Comparison of ENCODE assay signal across 16 cellular contexts in genomic region chr14:99324291-99324690, GRCh38. TPM values are rescaled to one million over a fixed set of nuclear protein-coding genes. Genes with fewer than 3 reads are reported as not detected.
DNase-seq lines count a peak whose midpoint lies in the region; ATAC-seq and TF ChIP-seq lines count a peak whose summit lies in the region.
"Had no signal": no experiment of that assay in that cellular context is flagged by ENCODE, and none has a peak within 500 bp of the region (broad histone marks: within the 10 kb centered on the region; RNA-seq: fewer than 3 reads in every experiment).

No MANE protein-coding gene starts in this region.

- peak overlapping the region; percentile 1 for H3K18ac ChIP-seq in neuronal stem cell (ENCODE audit: low read length)

- intact Hi-C loops in heart right ventricle (cut with DNase I), result loop anchor here in 4 of 10 donors (10.0 kb wide), 1 partner anchor 91 kb away; no protein-coding TSS in a partner anchor

- no peak overlapping the region for H4K8ac ChIP-seq in neuronal stem cell (ENCODE audit: low read depth, low read length)

- H3K23ac ChIP-seq in neuronal stem cell (ENCODE audit: low read depth, low read length, poor library complexity), result no peak overlapping the region

- no peak overlapping the region for H4K91ac ChIP-seq in neuronal stem cell (ENCODE audit: low read depth, low read length, poor library complexity)

- H3K9me3 ChIP-seq in right atrium auricular region, result no peaks in the 10 kb centered on the region
- H3K9me3 ChIP-seq in heart right ventricle, result no peaks in the 10 kb centered on the region
- no peaks in the 10 kb centered on the region for H3K9me3 ChIP-seq in neuronal stem cell (replicated peaks in 1 of 2; ENCODE audit: control insufficient read depth in 2 of 2, insufficient read depth in 1 of 2, low read depth in 1 of 2, low read length in 2 of 2)
- H3K9me3 ChIP-seq: BE2C, Caco-2, HAP-1 had no signal

- in situ Hi-C loops in ACHN (cut with HindIII; ENCODE audit: low pct_ligation_motif_present, low pct_unique_long_range_greater_than_20kb, low sequenced_read_pairs), result no loop called here

- no peak overlapping the region for H3K14ac ChIP-seq in neuronal stem cell (ENCODE audit: low read length)

- H3K4me2 ChIP-seq in neuronal stem cell (ENCODE audit: insufficient read depth, low read length, poor library complexity, severe bottlenecking), result no peak overlapping the region

- H3K9ac ChIP-seq in neuronal stem cell (ENCODE audit: low read depth, low read length, poor library complexity), result no peak overlapping the region

- no peaks in the 10 kb centered on the region for H3K36me3 ChIP-seq in right atrium auricular region
- H3K36me3 ChIP-seq in heart right ventricle, result no peaks in the 10 kb centered on the region
- no peaks in the 10 kb centered on the region for H3K36me3 ChIP-seq in neuronal stem cell (replicated peaks in 1 of 2; ENCODE audit: control insufficient read depth in 2 of 2, insufficient read depth in 2 of 2, low read length in 2 of 2)
- H3K36me3 ChIP-seq: BE2C, HAP-1 had no signal

- H2BK12ac ChIP-seq in neuronal stem cell (ENCODE audit: low read length), result no peak overlapping the region

- WGBS in heart right ventricle, 2 donors, result 80 to 82% methylated on average over 8 of the region's 8 CpGs
- WGBS in neuronal stem cell (ENCODE audit: extremely low coverage in 2 of 2, insufficient read length in 2 of 2, insufficient replicate concordance in 1 of 2), 2 donors, result no CpG with 5 or more reads among the region's 8 CpGs

- no peak overlapping the region for H2BK5ac ChIP-seq in neuronal stem cell (ENCODE audit: low read length)

- DNase-seq in right atrium auricular region (ENCODE audit: low spot score) (peak; percentile 47), heart right ventricle (no peak), iPS-NIHi11 (ENCODE audit: low spot score) (peak; percentile 10), neuronal stem cell (ENCODE audit: low spot score) (no peak), ACHN (no peak), T1000 (lab: John Stamatoyannopoulos, UW) (no peak)
- DNase-seq in activated CD4-positive, alpha-beta T cell treated with anti-CD3 and anti-CD28 coated beads, Interleukin-2, amount 50 U/mL, for 48 hours, result no peak
- DNase-seq: BE2C; Caco-2; CD8-positive, alpha-beta memory T cell; DND-41; GDM1; GOT3 had no signal

- TF ChIP-seq CTCF in right atrium auricular region (IDR thresholded peaks at IDR 0.05) (no peak), heart right ventricle (IDR thresholded peaks at IDR 0.05) (no peak)

- no peak overlapping the region for H2AK5ac ChIP-seq in neuronal stem cell (ENCODE audit: low read depth, low read length)

- H3K27ac ChIP-seq in right atrium auricular region (no peak overlapping the region), heart right ventricle (no peak overlapping the region), neuronal stem cell (replicated peaks; ENCODE audit: low read length) (no peak overlapping the region)
- H3K27ac ChIP-seq: C4-2B had no signal

- peak overlapping the region; percentile 74 for H2BK15ac ChIP-seq in neuronal stem cell (ENCODE audit: low read length)

- no peaks in the 10 kb centered on the region for H3K4me1 ChIP-seq in right atrium auricular region
- no peaks in the 10 kb centered on the region for H3K4me1 ChIP-seq in heart right ventricle
- peaks cover 0 to 9% of the 10 kb centered on the region in 2 donors for H3K4me1 ChIP-seq in neuronal stem cell (ENCODE audit: control insufficient read depth in 2 of 2, insufficient read depth in 1 of 2, low read depth in 1 of 2, low read length in 2 of 2)
- H3K4me1 ChIP-seq: BE2C, HAP-1 had no signal

- H2AFZ ChIP-seq in neuronal stem cell (ENCODE audit: low read length), result no peak overlapping the region

- H2BK120ac ChIP-seq in neuronal stem cell (ENCODE audit: low read depth, low read length), result no peak overlapping the region

- H3K27me3 ChIP-seq in right atrium auricular region, result no peaks in the 10 kb centered on the region
- peaks cover 0 to 62% (median 22%) of the 10 kb centered on the region in 7 donors for H3K27me3 ChIP-seq in heart right ventricle
- peaks cover 0 to 3% (median 0%) of the 10 kb centered on the region in 3 experiments for H3K27me3 ChIP-seq in neuronal stem cell (ENCODE audit: control insufficient read depth in 3 of 3, insufficient read depth in 3 of 3, low read depth in 1 of 3, low read length in 3 of 3)

- ATAC-seq in heart right ventricle, result no peak

- H3K79me1 ChIP-seq in neuronal stem cell (ENCODE audit: low read depth, low read length), result no peaks in the 10 kb centered on the region

- H3K4me3 ChIP-seq in right atrium auricular region (no peak overlapping the region), heart right ventricle (no peak overlapping the region), neuronal stem cell (ENCODE audit: low read length in 2 of 2) (no peak overlapping the region)
- H3K4me3 ChIP-seq: HAP-1 had no signal

- H3K4ac ChIP-seq in neuronal stem cell (ENCODE audit: low read length), result no peak overlapping the region

RNA-seq across cellular contexts. Expression of gene BCL11B, which starts 52.3 kb away (rescaled TPM):
- total RNA-seq in right atrium auricular region, result under 1 TPM; 0.19 to 0.43 TPM
- 1 to 10 TPM in 1 of 10 donors, under 1 TPM in 8, not detected in 1; 0.05 to 1.9 (median 0.13) TPM for total RNA-seq in heart right ventricle
- polyA plus RNA-seq in heart right ventricle, result under 1 TPM in 1 of 2 donors, not detected in 1; 0.03 TPM
- 0.77 TPM for polyA plus RNA-seq in neuronal stem cell (2013, experiment 1 of 2)
- polyA plus RNA-seq in neuronal stem cell (2013, experiment 2 of 2), result 0.90 TPM
- polyA plus RNA-seq: AG04450 had no signal

Comparison
In these comparisons a context has a peak if more than half of its experiments do, and no peak if none do; other contexts are left out.
1. DNase-seq: peak in right atrium auricular region (single experiment) and iPS-NIHi11 (single experiment); none in heart right ventricle (0 of 2), neuronal stem cell (single experiment), activated CD4-positive, alpha-beta T cell treated with anti-CD3 and anti-CD28 coated beads, Interleukin-2, amount 50 U/mL, for 48 hours (0 of 2), ACHN (single experiment) and T1000 (single experiment).